ENCODE assay signal across 3 cellular contexts in genomic region chr1:165644064-165644735, GRCh38.
TF ChIP-seq lines count a peak whose summit lies in the region.

No MANE protein-coding gene starts in this region.

TF ChIP-seq in SK-N-SH treated with all-trans-retinoic acid at 6 μM for 48 hours, 23 proteins besides CTCF, POLR2A, EP300 and RAD21:
- no peak for TF ChIP-seq BACH2 (CRISPR knock-in tag; IDR thresholded peaks at IDR 0.05; ENCODE audit: borderline replicate concordance)
- no peak for TF ChIP-seq ZNF8 (CRISPR knock-in tag; IDR thresholded peaks at IDR 0.05)
- no peak for TF ChIP-seq ZFP3 (CRISPR knock-in tag; IDR thresholded peaks at IDR 0.05)
- TF ChIP-seq, protein P1, sequence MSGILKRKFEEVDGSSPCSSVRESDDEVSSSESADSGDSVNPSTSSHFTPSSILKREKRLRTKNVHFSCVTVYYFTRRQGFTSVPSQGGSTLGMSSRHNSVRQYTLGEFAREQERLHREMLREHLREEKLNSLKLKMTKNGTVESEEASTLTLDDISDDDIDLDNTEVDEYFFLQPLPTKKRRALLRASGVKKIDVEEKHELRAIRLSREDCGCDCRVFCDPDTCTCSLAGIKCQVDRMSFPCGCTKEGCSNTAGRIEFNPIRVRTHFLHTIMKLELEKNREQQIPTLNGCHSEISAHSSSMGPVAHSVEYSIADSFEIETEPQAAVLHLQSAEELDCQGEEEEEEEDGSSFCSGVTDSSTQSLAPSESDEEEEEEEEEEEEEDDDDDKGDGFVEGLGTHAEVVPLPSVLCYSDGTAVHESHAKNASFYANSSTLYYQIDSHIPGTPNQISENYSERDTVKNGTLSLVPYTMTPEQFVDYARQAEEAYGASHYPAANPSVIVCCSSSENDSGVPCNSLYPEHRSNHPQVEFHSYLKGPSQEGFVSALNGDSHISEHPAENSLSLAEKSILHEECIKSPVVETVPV (CRISPR knock-in tag; IDR thresholded peaks at IDR 0.05): no peak
- TF ChIP-seq ZNF565 (CRISPR knock-in tag; conservative IDR thresholded peaks at IDR 0.05; ENCODE audit: low read depth): no peak
- TF ChIP-seq OSR1 (CRISPR knock-in tag; IDR thresholded peaks at IDR 0.05): no peak
- TF ChIP-seq ZC3H10 (CRISPR knock-in tag; IDR thresholded peaks at IDR 0.05): no peak

TF ChIP-seq in SK-N-SH, 30 proteins besides CTCF, POLR2A, EP300 and RAD21:
- TF ChIP-seq, protein P2, sequence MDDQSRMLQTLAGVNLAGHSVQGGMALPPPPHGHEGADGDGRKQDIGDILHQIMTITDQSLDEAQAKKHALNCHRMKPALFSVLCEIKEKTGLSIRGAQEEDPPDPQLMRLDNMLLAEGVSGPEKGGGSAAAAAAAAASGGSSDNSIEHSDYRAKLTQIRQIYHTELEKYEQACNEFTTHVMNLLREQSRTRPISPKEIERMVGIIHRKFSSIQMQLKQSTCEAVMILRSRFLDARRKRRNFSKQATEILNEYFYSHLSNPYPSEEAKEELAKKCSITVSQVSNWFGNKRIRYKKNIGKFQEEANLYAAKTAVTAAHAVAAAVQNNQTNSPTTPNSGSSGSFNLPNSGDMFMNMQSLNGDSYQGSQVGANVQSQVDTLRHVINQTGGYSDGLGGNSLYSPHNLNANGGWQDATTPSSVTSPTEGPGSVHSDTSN (IDR thresholded peaks at IDR 0.05): no peak
- no peak for TF ChIP-seq IRF3 (IDR thresholded peaks at IDR 0.05; ENCODE audit: low read depth, low read length)
- no peak for TF ChIP-seq ELF1 (IDR thresholded peaks at IDR 0.05)
- no peak for TF ChIP-seq USF2 (IDR thresholded peaks at IDR 0.05; ENCODE audit: borderline replicate concordance, low read depth, low read length)
- no peak for TF ChIP-seq SMC3 (IDR thresholded peaks at IDR 0.05; ENCODE audit: low read depth, low read length)
- TF ChIP-seq YY1 (IDR thresholded peaks at IDR 0.05; ENCODE audit: low read depth): no peak
- TF ChIP-seq TCF12 (IDR thresholded peaks at IDR 0.05): no peak
- no peak for TF ChIP-seq EZH2phosphoT487 (IDR thresholded peaks at IDR 0.05; ENCODE audit: borderline replicate concordance, low read depth)
- TF ChIP-seq, protein P3, sequence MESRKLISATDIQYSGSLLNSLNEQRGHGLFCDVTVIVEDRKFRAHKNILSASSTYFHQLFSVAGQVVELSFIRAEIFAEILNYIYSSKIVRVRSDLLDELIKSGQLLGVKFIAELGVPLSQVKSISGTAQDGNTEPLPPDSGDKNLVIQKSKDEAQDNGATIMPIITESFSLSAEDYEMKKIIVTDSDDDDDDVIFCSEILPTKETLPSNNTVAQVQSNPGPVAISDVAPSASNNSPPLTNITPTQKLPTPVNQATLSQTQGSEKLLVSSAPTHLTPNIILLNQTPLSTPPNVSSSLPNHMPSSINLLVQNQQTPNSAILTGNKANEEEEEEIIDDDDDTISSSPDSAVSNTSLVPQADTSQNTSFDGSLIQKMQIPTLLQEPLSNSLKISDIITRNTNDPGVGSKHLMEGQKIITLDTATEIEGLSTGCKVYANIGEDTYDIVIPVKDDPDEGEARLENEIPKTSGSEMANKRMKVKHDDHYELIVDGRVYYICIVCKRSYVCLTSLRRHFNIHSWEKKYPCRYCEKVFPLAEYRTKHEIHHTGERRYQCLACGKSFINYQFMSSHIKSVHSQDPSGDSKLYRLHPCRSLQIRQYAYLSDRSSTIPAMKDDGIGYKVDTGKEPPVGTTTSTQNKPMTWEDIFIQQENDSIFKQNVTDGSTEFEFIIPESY (IDR thresholded peaks at IDR 0.05; ENCODE audit: borderline replicate concordance, low read depth): no peak
- TF ChIP-seq TEAD4 (IDR thresholded peaks at IDR 0.05; ENCODE audit: borderline replicate concordance, insufficient read depth): no peak
- no peak for TF ChIP-seq SIN3A (IDR thresholded peaks at IDR 0.05; ENCODE audit: borderline replicate concordance, low read depth, low read length)
- TF ChIP-seq FOSL2 (IDR thresholded peaks at IDR 0.05; ENCODE audit: borderline replicate concordance, low read depth): no peak
- no peak for TF ChIP-seq NRF1 (IDR thresholded peaks at IDR 0.05; ENCODE audit: low read depth, low read length)

TF ChIP-seq in IMR-90, 13 proteins besides CTCF, POLR2A, EP300 and RAD21:
- no peak for TF ChIP-seq NFE2L2 (IDR thresholded peaks at IDR 0.05; ENCODE audit: low read depth, low read length)
- no peak for TF ChIP-seq FOS (IDR thresholded peaks at IDR 0.05; ENCODE audit: low read depth, low read length)
- TF ChIP-seq MXI1 (IDR thresholded peaks at IDR 0.05; ENCODE audit: borderline replicate concordance, low read depth, low read length): no peak
- no peak for TF ChIP-seq SMC3 (IDR thresholded peaks at IDR 0.05; ENCODE audit: low read depth, low read length)
